1 cellular context compared by ENCODE assay signal in the genomic region with DNA sequence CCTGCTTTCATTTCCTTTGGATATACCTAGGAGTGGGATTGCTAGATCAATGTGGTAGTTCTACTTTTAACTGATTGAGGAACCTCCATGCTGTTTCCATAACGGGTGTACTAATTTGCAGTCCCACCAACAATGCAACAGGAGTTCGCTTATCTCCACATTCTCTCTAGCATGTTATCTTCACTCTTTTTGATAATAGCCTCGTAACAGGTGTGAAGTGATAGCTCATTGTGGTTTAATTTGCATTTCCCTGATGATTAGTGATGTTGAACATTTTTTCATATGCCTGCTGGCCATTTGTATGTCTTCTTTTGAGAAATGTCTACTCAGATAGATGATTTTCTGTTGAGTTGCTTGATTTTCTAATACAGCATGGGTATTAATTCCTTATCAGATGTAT.
A peak's percentile ranks its signal among the peaks of the same experiment; 100 is the strongest.
TF ChIP-seq lines count a peak whose summit lies in the region.

No MANE protein-coding gene starts in this region.

TF ChIP-seq in GM12878, 131 proteins besides CTCF, POLR2A, EP300 and RAD21 (continued from another document):
- TF ChIP-seq ELK1 (IDR thresholded peaks at IDR 0.05; ENCODE audit: low read depth, low read length) (no peak), POU2F2 (IDR thresholded peaks at IDR 0.05; ENCODE audit: borderline replicate concordance, low read depth, low read length) (peak; percentile 55; the same call in 1 of the 3 replicates), BRCA1 (IDR thresholded peaks at IDR 0.05; ENCODE audit: low read depth, low read length) (no peak), ATF7 (IDR thresholded peaks at IDR 0.05; ENCODE audit: low read depth) (peak; percentile 47; the same call in 1 of the 2 replicates), E4F1 (IDR thresholded peaks at IDR 0.05; ENCODE audit: borderline replicate concordance, partially characterized antibody) (no peak), PAX5 (IDR thresholded peaks at IDR 0.05; ENCODE audit: borderline replicate concordance, low read depth, low read length) (no peak), KDM1A (IDR thresholded peaks at IDR 0.05; ENCODE audit: borderline replicate concordance) (no peak), TCF12 (IDR thresholded peaks at IDR 0.05; ENCODE audit: low read depth, low read length) (no peak), CHD2 (IDR thresholded peaks at IDR 0.05; ENCODE audit: borderline replicate concordance, low read depth, low read length) (no peak), RBBP5 (conservative IDR thresholded peaks at IDR 0.05) (no peak), MTA2 (IDR thresholded peaks at IDR 0.05; ENCODE audit: low read depth) (peak; percentile 65), ZBTB4 (CRISPR knock-in tag; IDR thresholded peaks at IDR 0.05) (no peak), SMARCA5 (IDR thresholded peaks at IDR 0.05) (no peak), ZNF207 (IDR thresholded peaks at IDR 0.05; ENCODE audit: borderline replicate concordance) (no peak), IRF4 (IDR thresholded peaks at IDR 0.05; ENCODE audit: low read depth, low read length) (no peak), EZH2 (IDR thresholded peaks at IDR 0.05; ENCODE audit: borderline replicate concordance, control insufficient read depth, low read depth, low read length) (no peak), ZNF217 (IDR thresholded peaks at IDR 0.05) (0 out of 2 replicates have a peak, but pooled peaks have one; percentile 44), BHLHE40 (IDR thresholded peaks at IDR 0.05; ENCODE audit: borderline replicate concordance in 1 of 2, low read depth in 2 of 2, low read length in 1 of 2) (0 out of 4 replicates have a peak, but pooled peaks of 1 of the 2 experiments have one; percentile 16), CBFB (IDR thresholded peaks at IDR 0.05; ENCODE audit: low read depth) (no peak), ZNF622 (IDR thresholded peaks at IDR 0.05) (no peak), RFX5 (IDR thresholded peaks at IDR 0.05; ENCODE audit: low read depth, low read length) (no peak), JUNB (IDR thresholded peaks at IDR 0.05) (no peak), MEF2B (IDR thresholded peaks at IDR 0.05; ENCODE audit: partially characterized antibody, poor library complexity, severe bottlenecking) (peak; percentile 11), IKZF1 (conservative IDR thresholded peaks at IDR 0.05) (peak; percentile 49; the same call in 1 of the 2 replicates), YY1 (IDR thresholded peaks at IDR 0.05; ENCODE audit: low read depth, low read length) (no peak)
- TF ChIP-seq, protein P1, sequence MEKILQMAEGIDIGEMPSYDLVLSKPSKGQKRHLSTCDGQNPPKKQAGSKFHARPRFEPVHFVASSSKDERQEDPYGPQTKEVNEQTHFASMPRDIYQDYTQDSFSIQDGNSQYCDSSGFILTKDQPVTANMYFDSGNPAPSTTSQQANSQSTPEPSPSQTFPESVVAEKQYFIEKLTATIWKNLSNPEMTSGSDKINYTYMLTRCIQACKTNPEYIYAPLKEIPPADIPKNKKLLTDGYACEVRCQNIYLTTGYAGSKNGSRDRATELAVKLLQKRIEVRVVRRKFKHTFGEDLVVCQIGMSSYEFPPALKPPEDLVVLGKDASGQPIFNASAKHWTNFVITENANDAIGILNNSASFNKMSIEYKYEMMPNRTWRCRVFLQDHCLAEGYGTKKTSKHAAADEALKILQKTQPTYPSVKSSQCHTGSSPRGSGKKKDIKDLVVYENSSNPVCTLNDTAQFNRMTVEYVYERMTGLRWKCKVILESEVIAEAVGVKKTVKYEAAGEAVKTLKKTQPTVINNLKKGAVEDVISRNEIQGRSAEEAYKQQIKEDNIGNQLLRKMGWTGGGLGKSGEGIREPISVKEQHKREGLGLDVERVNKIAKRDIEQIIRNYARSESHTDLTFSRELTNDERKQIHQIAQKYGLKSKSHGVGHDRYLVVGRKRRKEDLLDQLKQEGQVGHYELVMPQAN (conservative IDR thresholded peaks at IDR 0.05): no peak
